In the genomic region with DNA sequence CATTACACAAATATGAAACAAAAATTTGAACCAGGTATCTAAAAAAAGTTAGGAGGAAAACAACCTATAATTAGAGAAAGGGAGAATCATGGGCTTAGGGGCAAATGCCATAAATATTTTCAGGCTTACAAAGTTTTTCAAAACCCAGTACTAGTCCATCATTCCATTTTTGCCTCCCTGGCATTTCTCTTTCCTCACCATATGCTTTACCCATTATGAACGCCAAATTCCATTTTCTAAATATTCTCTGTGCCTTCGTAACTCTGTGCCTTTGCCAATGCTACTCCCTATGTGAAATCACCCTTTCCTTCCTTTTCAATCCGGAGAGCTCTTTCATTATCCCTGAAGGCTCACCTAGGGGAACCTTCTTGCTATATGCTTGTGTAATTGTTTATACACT, we compare ENCODE assay signal across 29 cellular contexts.
"Had no signal": no experiment of that assay in that cellular context is flagged by ENCODE, and none has a peak within 500 bp of the region (broad histone marks: within the 10 kb centered on the region; RNA-seq: fewer than 3 reads in every experiment).

No MANE protein-coding gene starts in this region.

- H3K4me1 Mint-ChIP-seq: activated CD4-positive, alpha-beta T cell treated with anti-CD3 and anti-CD28 coated beads for 36 hours; activated CD4-positive, alpha-beta T cell treated with anti-CD3 and anti-CD28 coated beads, Interleukin-2, amount 10 ng/mL, durations not matched to agents 24 days and 14 days; activated CD8-positive, alpha-beta memory T cell treated with anti-CD3 and anti-CD28 coated beads, Interleukin-2, amount 10 ng/mL, durations not matched to agents 7 days and 5 days; activated naive CD4-positive, alpha-beta T cell treated with anti-CD3 and anti-CD28 coated beads, Interleukin-2, amount 10 ng/mL, durations not matched to agents 7 days and 5 days had no signal

- H3K27me3 Mint-ChIP-seq: activated CD4-positive, alpha-beta memory T cell treated with anti-CD3 and anti-CD28 coated beads for 36 hours; activated CD4-positive, alpha-beta T cell treated with anti-CD3 and anti-CD28 coated beads, Interleukin-2, amount 10 ng/mL, durations not matched to agents 24 days and 14 days; activated naive CD4-positive, alpha-beta T cell treated with anti-CD3 and anti-CD28 coated beads, Interleukin-2, amount 10 ng/mL, durations not matched to agents 7 days and 5 days had no signal

- H3K4me1 ChIP-seq: body of pancreas, esophagus muscularis mucosa, foreskin keratinocyte, gastrocnemius medialis, heart left ventricle had no signal

- H3K27ac ChIP-seq: body of pancreas, esophagus muscularis mucosa, foreskin keratinocyte, gastrocnemius medialis, heart left ventricle had no signal

- DNase-seq: activated CD4-positive, alpha-beta memory T cell treated with anti-CD3 and anti-CD28 coated beads for 36 hours; activated CD4-positive, alpha-beta T cell treated with anti-CD3 and anti-CD28 coated beads for 36 hours; activated CD4-positive, alpha-beta T cell treated with anti-CD3 and anti-CD28 coated beads, Interleukin-2, amount 10 ng/mL, durations not matched to agents 24 days and 14 days; activated CD4-positive, CD25-positive, alpha-beta regulatory T cell; activated CD4-positive, CD25-positive, alpha-beta regulatory T cell treated with anti-CD3 and anti-CD28 coated beads, Interleukin-2, amount 50 U/mL, for 72 hours; activated CD8-positive, alpha-beta memory T cell treated with anti-CD3 and anti-CD28 coated beads, Interleukin-2, amount 10 ng/mL, durations not matched to agents 7 days and 5 days; activated CD8-positive, alpha-beta memory T cell treated with anti-CD3 and anti-CD28 coated beads, Interleukin-2, amount 50 U/mL, for 4 hours; activated CD8-positive, alpha-beta T cell treated with anti-CD3 and anti-CD28 coated beads, Interleukin-2, amount 10 ng/mL, durations not matched to agents 7 days and 5 days; activated gamma-delta T cell; activated naive CD4-positive, alpha-beta T cell; activated naive CD4-positive, alpha-beta T cell treated with anti-CD3 and anti-CD28 coated beads, Interleukin-2, amount 10 ng/mL, durations not matched to agents 7 days and 5 days; activated T-cell treated with anti-CD3 and anti-CD28 coated beads, Interleukin-2, amount 50 U/mL, for 1 hour; activated T-cell treated with anti-CD3 and anti-CD28 coated beads, Interleukin-2, amount 50 U/mL, for 48 hours; amniotic stem cell; aorta; body of pancreas; cortex of kidney; dermis blood vessel endothelial cell; effector CD4-positive, alpha-beta T cell; effector memory CD8-positive, alpha-beta T cell; erythroblast; foreskin keratinocyte; gastrocnemius medialis; glutamatergic neuron; heart left ventricle; T-helper 2 cell had no signal

- H3K27ac Mint-ChIP-seq: activated CD4-positive, alpha-beta memory T cell treated with anti-CD3 and anti-CD28 coated beads for 36 hours; activated CD4-positive, alpha-beta T cell treated with anti-CD3 and anti-CD28 coated beads for 36 hours; activated CD4-positive, alpha-beta T cell treated with anti-CD3 and anti-CD28 coated beads, Interleukin-2, amount 10 ng/mL, durations not matched to agents 24 days and 14 days; activated CD8-positive, alpha-beta memory T cell treated with anti-CD3 and anti-CD28 coated beads, Interleukin-2, amount 10 ng/mL, durations not matched to agents 7 days and 5 days; activated CD8-positive, alpha-beta T cell treated with anti-CD3 and anti-CD28 coated beads, Interleukin-2, amount 10 ng/mL, durations not matched to agents 7 days and 5 days; activated naive CD4-positive, alpha-beta T cell treated with anti-CD3 and anti-CD28 coated beads, Interleukin-2, amount 10 ng/mL, durations not matched to agents 7 days and 5 days; activated naive CD8-positive, alpha-beta T cell; activated T-helper 1 cell treated with anti-CD3 and anti-CD28 coated beads, Interleukin-12 subunit alpha, Interleukin-12 subunit beta, Interleukin-2, Interleukin-4 antibody, amounts not matched to agents 30 ng/mL and 10 ng/mL and 1 ng/mL, durations not matched to agents 14 hours and 24 hours and 36 hours; effector memory CD8-positive, alpha-beta T cell had no signal

- H3K4me3 Mint-ChIP-seq: activated CD4-positive, alpha-beta memory T cell treated with anti-CD3 and anti-CD28 coated beads for 36 hours; activated CD4-positive, alpha-beta T cell treated with anti-CD3 and anti-CD28 coated beads for 36 hours; activated CD4-positive, alpha-beta T cell treated with anti-CD3 and anti-CD28 coated beads, Interleukin-2, amount 10 ng/mL, durations not matched to agents 24 days and 14 days; activated CD8-positive, alpha-beta memory T cell treated with anti-CD3 and anti-CD28 coated beads, Interleukin-2, amount 10 ng/mL, durations not matched to agents 7 days and 5 days; activated CD8-positive, alpha-beta T cell treated with anti-CD3 and anti-CD28 coated beads, Interleukin-2, amount 10 ng/mL, durations not matched to agents 7 days and 5 days; activated naive CD4-positive, alpha-beta T cell treated with anti-CD3 and anti-CD28 coated beads, Interleukin-2, amount 10 ng/mL, durations not matched to agents 7 days and 5 days; activated naive CD8-positive, alpha-beta T cell; activated T-helper 1 cell treated with anti-CD3 and anti-CD28 coated beads, Interleukin-12 subunit alpha, Interleukin-12 subunit beta, Interleukin-2, Interleukin-4 antibody, amounts not matched to agents 30 ng/mL and 10 ng/mL and 1 ng/mL, durations not matched to agents 14 hours and 24 hours and 36 hours; effector memory CD8-positive, alpha-beta T cell had no signal

- H3K27me3 ChIP-seq: body of pancreas, esophagus muscularis mucosa, gastrocnemius medialis had no signal

- H3K9me3 ChIP-seq: body of pancreas, gastrocnemius medialis had no signal

- ATAC-seq: activated CD4-positive, alpha-beta T cell treated with anti-CD3 and anti-CD28 coated beads for 36 hours; activated CD8-positive, alpha-beta memory T cell treated with anti-CD3 and anti-CD28 coated beads, Interleukin-2, amount 10 ng/mL, durations not matched to agents 7 days and 5 days; activated CD8-positive, alpha-beta T cell treated with anti-CD3 and anti-CD28 coated beads, Interleukin-2, amount 10 ng/mL, durations not matched to agents 7 days and 5 days; body of pancreas; effector memory CD8-positive, alpha-beta T cell; foreskin keratinocyte; gastrocnemius medialis; heart left ventricle had no signal

- H3K4me3 ChIP-seq: body of pancreas, esophagus muscularis mucosa, gastrocnemius medialis, heart left ventricle had no signal

- H3K36me3 ChIP-seq: esophagus muscularis mucosa, gastrocnemius medialis, heart left ventricle had no signal

- H3K36me3 Mint-ChIP-seq: activated CD4-positive, alpha-beta memory T cell treated with anti-CD3 and anti-CD28 coated beads for 36 hours; activated CD8-positive, alpha-beta memory T cell treated with anti-CD3 and anti-CD28 coated beads, Interleukin-2, amount 10 ng/mL, durations not matched to agents 7 days and 5 days; activated naive CD4-positive, alpha-beta T cell treated with anti-CD3 and anti-CD28 coated beads, Interleukin-2, amount 10 ng/mL, durations not matched to agents 7 days and 5 days; activated naive CD8-positive, alpha-beta T cell had no signal

- H3K9me3 Mint-ChIP-seq: activated CD4-positive, alpha-beta T cell treated with anti-CD3 and anti-CD28 coated beads, Interleukin-2, amount 10 ng/mL, durations not matched to agents 24 days and 14 days; activated naive CD4-positive, alpha-beta T cell treated with anti-CD3 and anti-CD28 coated beads, Interleukin-2, amount 10 ng/mL, durations not matched to agents 7 days and 5 days; activated T-helper 1 cell treated with anti-CD3 and anti-CD28 coated beads, Interleukin-12 subunit alpha, Interleukin-12 subunit beta, Interleukin-2, Interleukin-4 antibody, amounts not matched to agents 30 ng/mL and 10 ng/mL and 1 ng/mL, durations not matched to agents 14 hours and 24 hours and 36 hours had no signal
